17 cellular contexts compared by ENCODE assay signal in the genomic region with DNA sequence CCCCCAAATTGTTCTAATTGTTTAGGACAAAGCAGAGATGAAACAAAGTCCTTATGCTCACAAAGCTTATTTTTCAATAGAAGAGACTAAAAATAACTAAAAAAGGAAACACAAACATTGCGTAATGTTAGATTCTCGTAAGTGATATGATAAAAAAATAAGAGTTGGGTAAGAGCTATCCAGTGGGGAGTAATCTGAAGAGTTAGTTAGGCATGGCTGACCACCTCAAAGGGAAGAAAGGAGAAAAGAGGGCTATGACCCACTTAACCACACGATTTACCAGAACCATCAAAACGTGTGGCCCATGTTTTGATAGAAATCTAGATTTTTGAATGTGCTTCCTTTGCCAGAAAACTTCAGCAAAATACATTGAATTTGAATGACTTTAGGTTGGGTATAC.
"Had no signal": no experiment of that assay in that cellular context is flagged by ENCODE, and none has a peak within 500 bp of the region (broad histone marks: within the 10 kb centered on the region; RNA-seq: fewer than 3 reads in every experiment).

No MANE protein-coding gene starts in this region.

- H3K27me3 ChIP-seq: dorsolateral prefrontal cortex, esophagus muscularis mucosa, heart right ventricle, left lung had no signal

- DNase-seq: activated CD4-positive, alpha-beta T cell treated with anti-CD3 and anti-CD28 coated beads, Interleukin-2, amount 50 U/mL, for 1 hour; activated CD4-positive, CD25-positive, alpha-beta regulatory T cell; anterior cingulate cortex; dorsolateral prefrontal cortex; heart right ventricle; left lung; mesendoderm; nephron progenitor cell; stimulated activated CD4-positive, alpha-beta T cell treated with anti-CD3 and anti-CD28 coated beads, Interleukin-15, amount 100 ng/mL, for 24 hours; stimulated activated CD4-positive, alpha-beta T cell treated with anti-CD3 and anti-CD28 coated beads, Interleukin-4, amount 100 ng/mL, for 24 hours; stimulated activated naive CD8-positive, alpha-beta T cell treated with anti-CD3 and anti-CD28 coated beads, Interleukin-15, amount 100 ng/mL, for 72 hours; T-helper 2 cell had no signal

- H3K27ac ChIP-seq: dorsolateral prefrontal cortex, esophagus muscularis mucosa, heart right ventricle, left lung had no signal

- FAIRE-seq: bronchial epithelial cell, keratinocyte, urothelium cell line had no signal

- H3K4me3 ChIP-seq: dorsolateral prefrontal cortex, esophagus muscularis mucosa, heart right ventricle, left lung had no signal

- ATAC-seq: activated naive CD4-positive, alpha-beta T cell treated with anti-CD3 and anti-CD28 coated beads, Interleukin-2, amount 50 U/mL, for 72 hours; heart right ventricle; left lung; stimulated activated naive CD8-positive, alpha-beta T cell treated with anti-CD3 and anti-CD28 coated beads, Interleukin-15, amount 100 ng/mL, for 72 hours had no signal

- H3K9me3 ChIP-seq: esophagus muscularis mucosa, left lung had no signal

- H3K4me1 ChIP-seq: esophagus muscularis mucosa, left lung had no signal

- H3K36me3 ChIP-seq: esophagus muscularis mucosa, heart right ventricle, left lung had no signal
